In genomic region chr3:58063424-58063823, GRCh38 we compare ENCODE assay signal across 1 cellular context.
TF ChIP-seq lines count a peak whose summit lies in the region.

No MANE protein-coding gene starts in this region.

TF ChIP-seq in H1, 55 proteins besides CTCF, POLR2A, EP300 and RAD21 (continued from another document):
- TF ChIP-seq ATF2 (IDR thresholded peaks at IDR 0.05; ENCODE audit: low read length) (no peak), TAF1 (IDR thresholded peaks at IDR 0.05; ENCODE audit: low read depth, low read length) (no peak), CREB1 (IDR thresholded peaks at IDR 0.05) (no peak), TAF7 (optimal IDR thresholded peaks at IDR 0.05; ENCODE audit: borderline replicate concordance, low read depth, low read length) (no peak), SIX5 (IDR thresholded peaks at IDR 0.05; ENCODE audit: low read depth, low read length) (no peak), BACH1 (IDR thresholded peaks at IDR 0.05; ENCODE audit: low read length) (no peak), HDAC2 (IDR thresholded peaks at IDR 0.05; ENCODE audit: borderline replicate concordance in 1 of 2, low read depth in 2 of 2, low read length in 2 of 2) (no peak), YY1 (IDR thresholded peaks at IDR 0.05; ENCODE audit: low read depth, low read length) (no peak), EGR1 (IDR thresholded peaks at IDR 0.05; ENCODE audit: borderline replicate concordance, low read depth, low read length) (no peak), NANOG (IDR thresholded peaks at IDR 0.05; ENCODE audit: insufficient read depth, low read depth, low read length, poor library complexity, severe bottlenecking) (no peak), MAX (IDR thresholded peaks at IDR 0.05) (no peak), EZH2 (IDR thresholded peaks at IDR 0.05; ENCODE audit: low read depth, low read length, severe bottlenecking) (no peak)
